Comparison of ENCODE assay signal across 9 cellular contexts in genomic region chr18:79403723-79404566, GRCh38. TPM values are rescaled to one million over a fixed set of nuclear protein-coding genes. Genes with fewer than 3 reads are reported as not detected.
A peak's percentile ranks its signal among the peaks of the same experiment; 100 is the strongest.
DNase-seq lines count a peak whose midpoint lies in the region; ATAC-seq and TF ChIP-seq lines count a peak whose summit lies in the region.
"Had no signal": no experiment of that assay in that cellular context is flagged by ENCODE, and none has a peak within 500 bp of the region (broad histone marks: within the 10 kb centered on the region; RNA-seq: fewer than 3 reads in every experiment).

No MANE protein-coding gene starts in this region.

- H3K4me3 Mint-ChIP-seq in activated CD4-positive, alpha-beta T cell treated with anti-CD3 and anti-CD28 coated beads, Interleukin-2, amount 10 ng/mL, durations not matched to agents 7 days and 5 days, result peak overlapping the region; percentile 87
- H3K4me3 Mint-ChIP-seq in activated naive CD8-positive, alpha-beta T cell treated with anti-CD3 and anti-CD28 coated beads, Interleukin-2, amount 50 U/mL, for 24 hours, result peak overlapping the region; percentile 77

- POLR2A ChIA-PET in activated CD4-positive, alpha-beta T cell treated with anti-CD3 and anti-CD28 coated beads, Interleukin-2, amount 10 ng/mL, durations not matched to agents 7 days and 5 days (lab: Charles Lee), result no interaction called here

- H3K4me3 ChIP-seq in thoracic aorta, result peak overlapping the region; percentile 66

- H3K9me3 ChIP-seq in thoracic aorta, result no peaks in the 10 kb centered on the region

- peak overlapping the region; percentile 73 for H3K27ac ChIP-seq in layer of hippocampus (ENCODE audit: low read depth, low read length)
- peak overlapping the region; percentile 59 to 72 for H3K27ac ChIP-seq in thoracic aorta

- CTCF ChIA-PET in activated CD4-positive, alpha-beta T cell treated with anti-CD3 and anti-CD28 coated beads, Interleukin-2, amount 10 ng/mL, durations not matched to agents 7 days and 5 days (lab: Charles Lee), result interaction anchor here (0.6 to 1.2 kb wide), 2 partner anchors 10 to 23 kb away, joined by 3 read pairs; no protein-coding TSS in a partner anchor

- H3K4me1 ChIP-seq in thoracic aorta (ENCODE audit: control insufficient read depth in 1 of 2, low read depth in 2 of 2), result peaks cover 18 to 32% of the 10 kb centered on the region in 2 donors

- peak overlapping the region; percentile 94 for H3K27ac Mint-ChIP-seq in activated CD4-positive, alpha-beta T cell treated with anti-CD3 and anti-CD28 coated beads, Interleukin-2, amount 10 ng/mL, durations not matched to agents 7 days and 5 days
- peak overlapping the region; percentile 94 for H3K27ac Mint-ChIP-seq in activated naive CD8-positive, alpha-beta T cell treated with anti-CD3 and anti-CD28 coated beads, Interleukin-2, amount 50 U/mL, for 24 hours

- H3K27me3 ChIP-seq in layer of hippocampus (ENCODE audit: control insufficient read depth, insufficient read depth, low read length) (no peaks in the 10 kb centered on the region), thoracic aorta (replicated peaks; ENCODE audit: insufficient read depth) (no peaks in the 10 kb centered on the region)

- ATAC-seq in activated naive CD8-positive, alpha-beta T cell treated with anti-CD3 and anti-CD28 coated beads, Interleukin-2, amount 50 U/mL, for 24 hours, result no peak
- ATAC-seq in thoracic aorta (ENCODE audit: insufficient number of reproducible peaks, low FRiP score, low read depth) (no peak), GM19324 (IDR thresholded peaks at IDR 0.05; ENCODE audit: low FRiP score, unreplicated experiment) (no peak), GM18502 (IDR thresholded peaks at IDR 0.05; ENCODE audit: poor library complexity, unreplicated experiment) (no peak)

- no peaks in the 10 kb centered on the region for H3K36me3 ChIP-seq in thoracic aorta

- no peaks in the 10 kb centered on the region for H3K27me3 Mint-ChIP-seq in activated CD4-positive, alpha-beta T cell treated with anti-CD3 and anti-CD28 coated beads, Interleukin-2, amount 10 ng/mL, durations not matched to agents 7 days and 5 days
- H3K27me3 Mint-ChIP-seq in activated naive CD8-positive, alpha-beta T cell treated with anti-CD3 and anti-CD28 coated beads, Interleukin-2, amount 50 U/mL, for 24 hours, result no peaks in the 10 kb centered on the region

- peaks cover 57% of the 10 kb centered on the region for H3K4me1 Mint-ChIP-seq in activated CD4-positive, alpha-beta T cell treated with anti-CD3 and anti-CD28 coated beads, Interleukin-2, amount 10 ng/mL, durations not matched to agents 7 days and 5 days
- peaks cover 67% of the 10 kb centered on the region for H3K4me1 Mint-ChIP-seq in activated naive CD8-positive, alpha-beta T cell treated with anti-CD3 and anti-CD28 coated beads, Interleukin-2, amount 50 U/mL, for 24 hours

- H3K36me3 Mint-ChIP-seq in activated CD4-positive, alpha-beta T cell treated with anti-CD3 and anti-CD28 coated beads, Interleukin-2, amount 10 ng/mL, durations not matched to agents 7 days and 5 days (ENCODE audit: low read depth), result peaks cover 26% of the 10 kb centered on the region
- peaks cover 44% of the 10 kb centered on the region for H3K36me3 Mint-ChIP-seq in activated naive CD8-positive, alpha-beta T cell treated with anti-CD3 and anti-CD28 coated beads, Interleukin-2, amount 50 U/mL, for 24 hours (ENCODE audit: low read depth)

- no peak for TF ChIP-seq CTCF in thoracic aorta (IDR thresholded peaks at IDR 0.05)

- DNase-seq in activated CD4-positive, alpha-beta T cell treated with anti-CD3 and anti-CD28 coated beads, Interleukin-2, amount 10 ng/mL, durations not matched to agents 7 days and 5 days, result no peak
- no peak for DNase-seq in activated CD4-positive, alpha-beta T cell treated with anti-CD3 and anti-CD28 coated beads for 48 hours
- DNase-seq in activated naive CD8-positive, alpha-beta T cell treated with anti-CD3 and anti-CD28 coated beads, Interleukin-2, amount 50 U/mL, for 24 hours, result no peak
- DNase-seq in thoracic aorta (ENCODE audit: low spot score), result no peak
- DNase-seq in retina, result no peak
- DNase-seq: NCI-H2029 had no signal

- H3K9me3 Mint-ChIP-seq in activated CD4-positive, alpha-beta T cell treated with anti-CD3 and anti-CD28 coated beads, Interleukin-2, amount 10 ng/mL, durations not matched to agents 7 days and 5 days, result no peaks in the 10 kb centered on the region
- no peaks in the 10 kb centered on the region for H3K9me3 Mint-ChIP-seq in activated naive CD8-positive, alpha-beta T cell treated with anti-CD3 and anti-CD28 coated beads, Interleukin-2, amount 50 U/mL, for 24 hours

RNA-seq across cellular contexts. Expression of gene NFATC1, which starts 8.2 kb away (rescaled TPM):
- 10 to 100 TPM; 36.9 to 37.1 TPM for total RNA-seq in activated CD4-positive, alpha-beta T cell treated with anti-CD3 and anti-CD28 coated beads, Interleukin-2, amount 10 ng/mL, durations not matched to agents 7 days and 5 days
- total RNA-seq in thoracic aorta, result 10 to 100 TPM; 27.6 to 40.8 TPM
